In the genomic region with DNA sequence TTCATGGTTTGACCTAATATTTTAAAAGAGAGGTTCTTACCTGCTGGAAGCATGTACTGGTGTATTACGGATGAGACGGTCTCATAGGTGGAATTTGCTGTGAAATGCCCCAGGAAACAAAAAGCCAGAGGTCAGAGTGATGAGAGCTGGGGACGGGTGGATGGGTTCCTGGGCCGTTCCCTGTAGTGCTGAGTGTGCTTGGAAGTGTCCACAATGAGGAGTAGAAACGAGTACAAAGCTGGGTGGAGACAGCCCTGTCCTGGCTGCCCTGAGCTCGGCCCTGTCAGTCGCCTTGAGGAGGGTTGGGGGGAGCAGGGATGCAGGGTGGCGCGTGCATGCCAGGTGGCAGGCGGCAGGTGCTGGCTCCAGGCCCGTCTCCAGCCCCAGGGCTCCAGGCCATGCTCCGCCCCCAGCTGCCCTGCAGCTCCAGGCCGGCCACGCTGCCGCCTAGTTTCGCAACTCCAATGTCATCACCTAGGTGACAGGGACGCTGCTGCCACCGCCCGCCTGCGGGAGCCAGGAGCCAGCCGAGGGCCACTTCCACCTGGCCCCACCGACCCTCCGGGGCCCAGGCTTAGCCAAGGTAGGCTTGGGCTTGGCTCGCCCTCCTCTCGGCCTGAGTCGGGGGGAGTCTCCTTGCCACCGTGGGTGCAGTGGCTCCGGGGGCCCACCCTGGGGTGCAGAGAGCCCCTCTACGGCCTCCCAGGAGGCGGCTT, we compare ENCODE assay signal across 9 cellular contexts. TPM values are rescaled to one million over a fixed set of nuclear protein-coding genes. Genes with fewer than 3 reads are reported as not detected.
DNase-seq lines count a peak whose midpoint lies in the region; FAIRE-seq and TF ChIP-seq lines count a peak whose summit lies in the region.
"Had no signal": no experiment of that assay in that cellular context is flagged by ENCODE, and none has a peak within 500 bp of the region (broad histone marks: within the 10 kb centered on the region; RNA-seq: fewer than 3 reads in every experiment).

No MANE protein-coding gene starts in this region.

- H3K4me3 Mint-ChIP-seq in osteocyte (ENCODE audit: unreplicated experiment): no peak overlapping the region
- H3K4me3 Mint-ChIP-seq: central memory CD8-positive, alpha-beta T cell had no signal

- no peaks in the 10 kb centered on the region for H3K27me3 Mint-ChIP-seq in osteocyte (ENCODE audit: unreplicated experiment)

- no peak for TF ChIP-seq CTCF in RWPE1 (conservative IDR thresholded peaks at IDR 0.05; ENCODE audit: low read depth)
- no peak for TF ChIP-seq CTCF in osteoblast (IDR thresholded peaks at IDR 0.05; ENCODE audit: extremely low read depth, low read depth, low read length)
- TF ChIP-seq CTCF in osteocyte (IDR thresholded peaks at IDR 0.05): no peak

- no peak overlapping the region for H3K27ac Mint-ChIP-seq in osteocyte (ENCODE audit: unreplicated experiment)

- DNase-seq in NCI-H2171 treated with DMSO at 0.1 percent for 48 hours (lab: John Stamatoyannopoulos, UW) (peak; percentile 75), NCI-H2171 (lab: John Stamatoyannopoulos, UW) (no peak), RWPE1 (ENCODE audit: low spot score) (no peak), iPS-NIHi11 (ENCODE audit: low spot score) (peak; percentile 86), urothelium cell line (ENCODE audit: low spot score) (peak; percentile 35), osteoblast (ENCODE audit: insufficient read length, low spot score, missing footprints) (no peak), osteocyte (ENCODE audit: extremely low spot score, unreplicated experiment) (no peak), hepatic stellate cell (ENCODE audit: low spot score) (no peak)

- no peaks in the 10 kb centered on the region for H4K20me1 ChIP-seq in osteoblast (ENCODE audit: insufficient read depth, low read length)

- no peak overlapping the region for H2AFZ ChIP-seq in osteoblast (ENCODE audit: low read length)

- no peaks in the 10 kb centered on the region for H3K79me2 ChIP-seq in osteoblast (ENCODE audit: insufficient read depth, low read length)

- no peaks in the 10 kb centered on the region for H3K36me3 ChIP-seq in osteoblast (ENCODE audit: insufficient read depth, low read length)

- CTCF ChIA-PET in RWPE1 (lab: Yijun Ruan, JAX): no interaction called here

- POLR2A ChIA-PET in RWPE1 (lab: Yijun Ruan, JAX; ENCODE audit: low non-redundant PET): no interaction called here

- H3K27me3 ChIP-seq in osteoblast (ENCODE audit: insufficient read depth, low read length): no peaks in the 10 kb centered on the region

- H3K27ac ChIP-seq in RWPE1 (peak overlapping the region; percentile 61), osteoblast (ENCODE audit: low read depth, low read length) (no peak overlapping the region)

- no peak for FAIRE-seq in urothelium cell line (lab: Jason Lieb, UNC)

- H3K4me3 ChIP-seq in osteoblast (ENCODE audit: insufficient read depth, low read length): no peak overlapping the region

- H3K4me1 ChIP-seq in osteoblast (ENCODE audit: insufficient read depth, low read length): no peaks in the 10 kb centered on the region

- no peaks in the 10 kb centered on the region for H3K9me3 Mint-ChIP-seq in osteocyte (ENCODE audit: unreplicated experiment)
- H3K9me3 Mint-ChIP-seq: central memory CD8-positive, alpha-beta T cell had no signal

- no peak overlapping the region for H3K4me2 ChIP-seq in osteoblast (ENCODE audit: insufficient read depth, low read length)

- no peaks in the 10 kb centered on the region for H3K9me3 ChIP-seq in osteoblast (ENCODE audit: low read depth, low read length)

- peaks cover 18% of the 10 kb centered on the region for H3K4me1 Mint-ChIP-seq in osteocyte (ENCODE audit: unreplicated experiment)

- H3K36me3 Mint-ChIP-seq in osteocyte (ENCODE audit: unreplicated experiment): no peaks in the 10 kb centered on the region

RNA-seq across cellular contexts. Expression of a gene that starts 16.4 kb away (rescaled TPM):
- not detected in 2 replicates for total RNA-seq in osteoblast
- 0.16 and 0.24 TPM in 2 replicates for total RNA-seq in osteocyte

RNA-seq across cellular contexts. Expression of a gene that starts 18.8 kb away (rescaled TPM):
- total RNA-seq in osteoblast: 9.8 and 12.4 TPM in 2 replicates
- 20.1 and 20.5 TPM in 2 replicates for total RNA-seq in osteocyte

RNA-seq across cellular contexts. Expression of a gene that starts 43.9 kb away (rescaled TPM):
- 30.9 and 35.8 TPM in 2 replicates for total RNA-seq in osteoblast
- total RNA-seq in osteocyte: 49.1 and 49.5 TPM in 2 replicates

RNA-seq across cellular contexts. Expression of a gene that starts 57.4 kb away (rescaled TPM):
- total RNA-seq in osteoblast (61.9 and 85.4 TPM in 2 replicates), osteocyte (255 and 262 TPM in 2 replicates)

Comparison
In these comparisons a context has a peak if more than half of its experiments do, and no peak if none do; other contexts are left out.
1. DNase-seq: peak in NCI-H2171 treated with DMSO at 0.1 percent for 48 hours (single experiment), iPS-NIHi11 (single experiment) and urothelium cell line (single experiment); none in NCI-H2171 (single experiment), RWPE1 (single experiment), osteoblast (single experiment), osteocyte (single experiment) and hepatic stellate cell (single experiment).